10 cellular contexts compared by ENCODE assay signal in genomic region chr3:11273945-11274344, GRCh38. TPM values are rescaled to one million over a fixed set of nuclear protein-coding genes. Genes with fewer than 3 reads are reported as not detected.
DNase-seq lines count a peak whose midpoint lies in the region; ATAC-seq, FAIRE-seq and TF ChIP-seq lines count a peak whose summit lies in the region.
"Had no signal": no experiment of that assay in that cellular context is flagged by ENCODE, and none has a peak within 500 bp of the region (broad histone marks: within the 10 kb centered on the region; RNA-seq: fewer than 3 reads in every experiment).

No MANE protein-coding gene starts in this region.

- ATAC-seq in natural killer cell: peak in 1 of 3 donors; percentile 3
- ATAC-seq: activated CD4-positive, CD25-positive, alpha-beta regulatory T cell treated with anti-CD3 and anti-CD28 coated beads, Interleukin-2, amount 50 U/mL, for 24 hours had no signal

- peak; percentile 85 for DNase-seq in CD14-positive monocyte (ENCODE audit: low spot score)
- DNase-seq in amniotic epithelial cell (ENCODE audit: low read depth): peak; percentile 39
- no peak for DNase-seq in natural killer cell
- DNase-seq in GDM1 (lab: John Stamatoyannopoulos, UW): no peak
- no peak for DNase-seq in GM20000 (ENCODE audit: low spot score)
- no peak for DNase-seq in D721Med (ENCODE audit: insufficient read length, low spot score)
- no peak for DNase-seq in NCI-H1417 (lab: John Stamatoyannopoulos, UW)

- H4K20me1 ChIP-seq in Loucy (ENCODE audit: insufficient read depth, low read length, poor library complexity, severe bottlenecking): no peaks in the 10 kb centered on the region

- no peaks in the 10 kb centered on the region for H3F3A ChIP-seq in Loucy (ENCODE audit: low read depth)

- H3K36me3 ChIP-seq in Loucy (ENCODE audit: insufficient read depth, low read length): no peaks in the 10 kb centered on the region

- H3K4me3 ChIP-seq in Loucy (ENCODE audit: low read length, poor library complexity, severe bottlenecking): peak overlapping the region; percentile 88

- H3K27ac Mint-ChIP-seq in CD14-positive monocyte (peak overlapping the region; percentile 98 to 100 (median 99)), natural killer cell (peak overlapping the region; percentile 97)

- H3K36me3 Mint-ChIP-seq in CD14-positive monocyte (peaks cover 30 to 42% of the 10 kb centered on the region in 2 donors), natural killer cell (no peaks in the 10 kb centered on the region)

- H3K9me2 ChIP-seq in Loucy (replicated peaks; ENCODE audit: low read depth, low read length): no peaks in the 10 kb centered on the region

- intact Hi-C loops in CD14-positive monocyte (cut with micrococcal nuclease) (loop anchor here (1.0 to 5.0 kb wide), 3 partner anchors 15 to 47 kb away; no protein-coding TSS in a partner anchor), natural killer cell (cut with micrococcal nuclease) (loop anchor here (5.0 kb wide), 1 partner anchor 368 kb away; the partner anchor contains the start of gene VGLL4)

- H3K27me3 ChIP-seq in Loucy (ENCODE audit: insufficient read depth, low read length, poor library complexity, severe bottlenecking): no peaks in the 10 kb centered on the region

- FAIRE-seq in D721Med (lab: Jason Lieb, UNC): no peak
- FAIRE-seq: urothelium cell line had no signal

- no peaks in the 10 kb centered on the region for H3K9me3 ChIP-seq in Loucy (ENCODE audit: insufficient read depth, low read depth, low read length)

- H3K4me1 Mint-ChIP-seq in CD14-positive monocyte (peaks cover 59% of the 10 kb centered on the region), natural killer cell (peaks cover 31 to 51% of the 10 kb centered on the region in 2 donors)

- H3K9me3 Mint-ChIP-seq in CD14-positive monocyte: peaks cover 0 to 11% (median 4%) of the 10 kb centered on the region in 7 donors
- no peaks in the 10 kb centered on the region for H3K9me3 Mint-ChIP-seq in natural killer cell

- H2AFZ ChIP-seq in Loucy (ENCODE audit: low read length): no peak overlapping the region

- peaks cover 25% of the 10 kb centered on the region for H3K4me1 ChIP-seq in Loucy (ENCODE audit: insufficient read depth, low read length, poor library complexity, severe bottlenecking)

- H3K4me3 Mint-ChIP-seq in CD14-positive monocyte (peak overlapping the region; percentile 85 to 89), natural killer cell (peak overlapping the region; percentile 96)

- H3K27me3 Mint-ChIP-seq in CD14-positive monocyte (ENCODE audit: low read depth in 3 of 3) (peaks cover 0 to 7% (median 0%) of the 10 kb centered on the region in 3 donors), natural killer cell (ENCODE audit: low read depth in 2 of 2) (no peaks in the 10 kb centered on the region)

- H3K9ac ChIP-seq in Loucy (ENCODE audit: low read depth, low read length, poor library complexity, severe bottlenecking): no peak overlapping the region

- TF ChIP-seq CTCF in CD14-positive monocyte (IDR thresholded peaks at IDR 0.05) (no peak), Loucy (conservative IDR thresholded peaks at IDR 0.05; ENCODE audit: low read length) (no peak), natural killer cell (IDR thresholded peaks at IDR 0.05) (no peak), GM20000 (IDR thresholded peaks at IDR 0.05; ENCODE audit: extremely low read depth, missing control alignments) (no peak), D721Med (IDR thresholded peaks at IDR 0.05; ENCODE audit: insufficient read depth, missing control alignments) (no peak)

- peak overlapping the region; percentile 90 for H3K4me2 ChIP-seq in Loucy (ENCODE audit: low read depth, low read length, poor library complexity, severe bottlenecking)

- H3K79me2 ChIP-seq in Loucy (ENCODE audit: insufficient read depth, low read length): peaks cover 25% of the 10 kb centered on the region

RNA-seq across cellular contexts. Expression of gene ATG7, which starts 1.7 kb away (rescaled TPM):
- polyA plus RNA-seq in CD14-positive monocyte: 100 to 1,000 TPM in 1 of 2 donors, 10 to 100 TPM in 1; 89.7 to 101 TPM
- 10 to 100 TPM; 55.3 to 72.9 (median 68.6) TPM for total RNA-seq in natural killer cell

Comparison
In these comparisons a context has a peak if more than half of its experiments do, and no peak if none do; other contexts are left out.
1. DNase-seq: peak in CD14-positive monocyte (single experiment) and amniotic epithelial cell (single experiment); none in natural killer cell (single experiment), GDM1 (single experiment), GM20000 (single experiment), D721Med (single experiment) and NCI-H1417 (0 of 3).